ENCODE assay signal across 8 cellular contexts in the genomic region with DNA sequence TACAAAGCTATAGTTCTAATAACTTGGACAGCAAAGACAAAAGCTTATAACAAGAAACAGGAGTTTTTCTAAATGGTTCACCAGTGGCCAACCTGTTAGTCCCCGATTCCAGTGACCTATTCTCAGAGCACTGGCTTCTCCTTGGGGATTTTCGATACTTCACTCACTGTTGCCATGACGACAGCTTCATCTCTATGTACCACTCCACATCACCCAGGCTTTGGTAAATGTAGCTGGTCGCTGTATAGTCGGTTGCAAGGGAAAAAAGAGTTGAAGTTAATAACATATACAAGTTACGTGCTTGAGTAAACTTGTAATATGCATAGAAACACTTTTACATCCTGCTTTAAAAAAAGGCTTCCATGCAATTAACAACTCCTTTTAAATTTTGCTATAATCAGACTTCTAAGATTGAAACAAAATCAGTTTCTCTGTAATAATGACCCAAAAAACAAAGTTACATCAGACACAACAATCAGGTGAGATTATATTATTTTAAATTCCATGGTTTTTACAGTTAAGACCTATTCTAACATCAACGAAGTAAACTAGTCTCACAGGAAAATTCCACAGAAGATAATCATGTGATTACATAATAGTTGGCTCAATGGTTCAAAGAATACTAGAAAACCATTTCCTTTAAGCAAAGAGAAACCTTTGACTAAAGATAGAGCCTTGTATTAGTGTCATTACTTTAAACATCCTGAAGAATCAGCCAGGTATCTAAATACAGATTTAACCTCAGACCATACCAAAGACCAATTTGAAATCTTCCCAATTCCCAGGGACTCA. TPM values are rescaled to one million over a fixed set of nuclear protein-coding genes. Genes with fewer than 3 reads are reported as not detected.
DNase-seq lines count a peak whose midpoint lies in the region; ATAC-seq and TF ChIP-seq lines count a peak whose summit lies in the region.

No MANE protein-coding gene starts in this region.

- no peak for ATAC-seq in HG02623 (IDR thresholded peaks at IDR 0.05; ENCODE audit: unreplicated experiment)

- H3K4me2 ChIP-seq in PC-9 (peak overlapping the region; percentile 96), skeletal muscle satellite cell (ENCODE audit: low read length) (peak overlapping the region; percentile 98)

- H3K79me2 ChIP-seq in PC-9 (ENCODE audit: low read depth) = peaks cover 89% of the 10 kb centered on the region

- intact Hi-C loops in PC-9 (cut with micrococcal nuclease; ENCODE audit: unreplicated experiment) = no loop called here

- H3K9me2 ChIP-seq in PC-9 (ENCODE audit: insufficient read depth) = no peaks in the 10 kb centered on the region

- H3K4me1 ChIP-seq in PC-9 (replicated peaks; ENCODE audit: insufficient read depth) = peaks cover 57% of the 10 kb centered on the region
- H3K4me1 ChIP-seq in skeletal muscle satellite cell (ENCODE audit: control insufficient read depth, insufficient read depth, low read length) = peaks cover 60% of the 10 kb centered on the region

- H3K27me3 ChIP-seq in PC-9 (ENCODE audit: insufficient read depth, low read depth) = no peaks in the 10 kb centered on the region
- H3K27me3 ChIP-seq in skeletal muscle satellite cell (ENCODE audit: control insufficient read depth, insufficient read depth, low read length) = no peaks in the 10 kb centered on the region

- peak overlapping the region; percentile 100; the same call in 1 of the 2 replicates for H3K27ac ChIP-seq in PC-9

- peak overlapping the region; percentile 93 for H3K4me3 ChIP-seq in PC-9
- H3K4me3 ChIP-seq in skeletal muscle satellite cell (ENCODE audit: low read length) = peak overlapping the region; percentile 94

- POLR2A ChIA-PET in PC-9 (lab: Charles Lee; ENCODE audit: unreplicated experiment) = no interaction called here

- BruUV-seq in PC-9 (replicated peaks; lab: Mats Ljungman, UMichigan) = no TSS peak

- CTCF ChIA-PET in PC-9 (lab: Charles Lee) = interaction anchor here (0.8 kb wide), 1 partner anchor 26 kb away, joined by 4 read pairs; no protein-coding TSS in a partner anchor

- TF ChIP-seq CTCF in PC-9 (conservative IDR thresholded peaks at IDR 0.05) = no peak

- H4K20me1 ChIP-seq in PC-9 (ENCODE audit: insufficient read depth) = peaks cover 72% of the 10 kb centered on the region

- H3F3A ChIP-seq in PC-9 (ENCODE audit: insufficient read depth, low read depth) = peaks cover 92% of the 10 kb centered on the region

- no peak for TF ChIP-seq POLR2A in erythroblast (IDR thresholded peaks at IDR 0.05; ENCODE audit: low read length)

- no peak overlapping the region for H2AFZ ChIP-seq in PC-9

- H3K9me3 ChIP-seq in PC-9 (ENCODE audit: insufficient read depth, low read depth) (no peaks in the 10 kb centered on the region), skeletal muscle satellite cell (replicated peaks; ENCODE audit: low read length) (no peaks in the 10 kb centered on the region)

- peaks cover 71% of the 10 kb centered on the region for H3K36me3 ChIP-seq in PC-9 (ENCODE audit: low read depth)
- peaks cover 72% of the 10 kb centered on the region for H3K36me3 ChIP-seq in skeletal muscle satellite cell (ENCODE audit: insufficient read depth, low read length)

- DNase-seq in NCI-H446 treated with DMSO at 0.1 percent for 48 hours (lab: John Stamatoyannopoulos, UW) (peak; percentile 11), NCI-H446 (lab: John Stamatoyannopoulos, UW) (no peak), PC-9 (no peak), erythroblast (lab: John Stamatoyannopoulos, UW) (peak; percentile 34 to 43), activated gamma-delta T cell (lab: John Stamatoyannopoulos, UW) (no peak), middle frontal gyrus (ENCODE audit: extremely low spot score, low spot score) (no peak)

- peak overlapping the region; percentile 99 for H3K9ac ChIP-seq in skeletal muscle satellite cell (ENCODE audit: low read depth, low read length)

RNA-seq across cellular contexts. Expression of a gene that starts 2.9 kb away (rescaled TPM):
- 91.3 and 101 TPM in 2 replicates for total RNA-seq in PC-9 (2021)
- 119 and 126 TPM in 2 replicates for total RNA-seq in skeletal muscle satellite cell (2012; rRNA removed)

Comparison
In these comparisons a context has a peak if more than half of its experiments do, and no peak if none do; other contexts are left out.
1. DNase-seq: peak in NCI-H446 treated with DMSO at 0.1 percent for 48 hours (single experiment) and erythroblast (2 of 2); none in NCI-H446 (0 of 2), PC-9 (0 of 2), activated gamma-delta T cell (single experiment) and middle frontal gyrus (single experiment).